In genomic region chr12:58306266-58306995, GRCh38 we compare ENCODE assay signal across 24 cellular contexts.
"Had no signal": no experiment of that assay in that cellular context is flagged by ENCODE, and none has a peak within 500 bp of the region (broad histone marks: within the 10 kb centered on the region; RNA-seq: fewer than 3 reads in every experiment).

No MANE protein-coding gene starts in this region.

- H3K27me3 ChIP-seq: pancreas, right atrium auricular region, tibial nerve had no signal

- H3K4me3 Mint-ChIP-seq: activated CD4-positive, alpha-beta memory T cell treated with anti-CD3 and anti-CD28 coated beads, Interleukin-2, amount 10 ng/mL, durations not matched to agents 7 days and 5 days; activated CD4-positive, alpha-beta T cell treated with anti-CD3 and anti-CD28 coated beads, Interleukin-2, amount 10 ng/mL, durations not matched to agents 7 days and 5 days; activated T-cell treated with anti-CD3 and anti-CD28 coated beads, Interleukin-2, amount 50 U/mL, for 4 hours; activated T-helper 17 cell treated with anti-CD3 and anti-CD28 coated beads, Interleukin-2, amount 50 U/mL, for 72 hours; memory B cell; naive thymus-derived CD4-positive, alpha-beta T cell had no signal

- H3K9me3 ChIP-seq: pancreas, psoas muscle had no signal

- H3K36me3 Mint-ChIP-seq: memory B cell; naive thymus-derived CD4-positive, alpha-beta T cell had no signal

- H3K27ac Mint-ChIP-seq: activated CD4-positive, alpha-beta memory T cell treated with anti-CD3 and anti-CD28 coated beads, Interleukin-2, amount 10 ng/mL, durations not matched to agents 7 days and 5 days; activated CD4-positive, alpha-beta T cell treated with anti-CD3 and anti-CD28 coated beads, Interleukin-2, amount 10 ng/mL, durations not matched to agents 7 days and 5 days; activated T-helper 17 cell treated with anti-CD3 and anti-CD28 coated beads, Interleukin-2, amount 50 U/mL, for 72 hours; memory B cell; naive thymus-derived CD4-positive, alpha-beta T cell had no signal

- ATAC-seq: activated T-cell treated with anti-CD3 and anti-CD28 coated beads, Interleukin-2, amount 50 U/mL, for 4 hours; activated T-helper 17 cell treated with anti-CD3 and anti-CD28 coated beads, Interleukin-2, amount 50 U/mL, for 72 hours; naive thymus-derived CD4-positive, alpha-beta T cell; pancreas; psoas muscle had no signal

- H3K36me3 ChIP-seq: pancreas, right atrium auricular region, tibial nerve had no signal

- H3K4me1 Mint-ChIP-seq: activated CD4-positive, alpha-beta memory T cell treated with anti-CD3 and anti-CD28 coated beads, Interleukin-2, amount 10 ng/mL, durations not matched to agents 7 days and 5 days; activated CD4-positive, alpha-beta T cell treated with anti-CD3 and anti-CD28 coated beads, Interleukin-2, amount 10 ng/mL, durations not matched to agents 7 days and 5 days; activated T-helper 17 cell treated with anti-CD3 and anti-CD28 coated beads, Interleukin-2, amount 50 U/mL, for 72 hours; memory B cell; naive thymus-derived CD4-positive, alpha-beta T cell had no signal

- H3K27me3 Mint-ChIP-seq: activated CD4-positive, alpha-beta T cell treated with anti-CD3 and anti-CD28 coated beads, Interleukin-2, amount 10 ng/mL, durations not matched to agents 7 days and 5 days; memory B cell had no signal

- H3K4me1 ChIP-seq: right atrium auricular region had no signal

- DNase-seq: activated CD4-positive, alpha-beta memory T cell treated with anti-CD3 and anti-CD28 coated beads, Interleukin-2, amount 10 ng/mL, durations not matched to agents 7 days and 5 days; activated CD4-positive, alpha-beta T cell treated with anti-CD3 and anti-CD28 coated beads, Interleukin-2, amount 10 ng/mL, durations not matched to agents 7 days and 5 days; activated CD4-positive, CD25-positive, alpha-beta regulatory T cell treated with anti-CD3 and anti-CD28 coated beads, Interleukin-2, amount 50 U/mL, for 72 hours; activated gamma-delta T cell treated with Interleukin-2 at 50 U/mL for 16 hours; activated naive CD4-positive, alpha-beta T cell treated with anti-CD3 and anti-CD28 coated beads, Interleukin-2, amount 50 U/mL, for 16 hours; activated T-cell treated with anti-CD3 and anti-CD28 coated beads, Interleukin-2, amount 50 U/mL, for 4 hours; amniotic stem cell; central memory CD4-positive, alpha-beta T cell; head of caudate nucleus; hippocampal formation; kidney; midbrain; naive thymus-derived CD4-positive, alpha-beta T cell; pancreas; psoas muscle; stimulated activated CD4-positive, alpha-beta T cell treated with anti-CD3 and anti-CD28 coated beads, Interleukin-15, amount 100 ng/mL, for 24 hours; stimulated activated CD4-positive, alpha-beta T cell treated with anti-CD3 and anti-CD28 coated beads, Interleukin-2, amount 100 ng/mL, for 24 hours; stimulated activated naive CD4-positive, alpha-beta T cell; T-helper 2 cell had no signal

- H3K4me3 ChIP-seq: pancreas, psoas muscle, right atrium auricular region, smooth muscle cell, tibial nerve had no signal

- H3K9me3 Mint-ChIP-seq: activated CD4-positive, alpha-beta memory T cell treated with anti-CD3 and anti-CD28 coated beads, Interleukin-2, amount 10 ng/mL, durations not matched to agents 7 days and 5 days; activated CD4-positive, alpha-beta T cell treated with anti-CD3 and anti-CD28 coated beads, Interleukin-2, amount 10 ng/mL, durations not matched to agents 7 days and 5 days; activated T-cell treated with anti-CD3 and anti-CD28 coated beads, Interleukin-2, amount 50 U/mL, for 4 hours; activated T-helper 17 cell treated with anti-CD3 and anti-CD28 coated beads, Interleukin-2, amount 50 U/mL, for 72 hours had no signal
